Comparison of ENCODE assay signal across 8 cellular contexts in genomic region chr9:132214027-132214622, GRCh38. TPM values are rescaled to one million over a fixed set of nuclear protein-coding genes. Genes with fewer than 3 reads are reported as not detected.
DNase-seq lines count a peak whose midpoint lies in the region; ATAC-seq and TF ChIP-seq lines count a peak whose summit lies in the region.

No MANE protein-coding gene starts in this region.

- peak overlapping the region; percentile 59 to 90 (median 81) for H3K27ac Mint-ChIP-seq in brain
- no peak overlapping the region for H3K27ac Mint-ChIP-seq in activated T-helper 1 cell treated with anti-CD3 and anti-CD28 coated beads, Interleukin-12 subunit alpha, Interleukin-12 subunit beta, Interleukin-2, Interleukin-4 antibody, amounts not matched to agents 30 ng/mL and 10 ng/mL and 1 ng/mL, durations not matched to agents 14 hours and 24 hours and 36 hours

- no peaks in the 10 kb centered on the region for H3K9me3 ChIP-seq in MG63
- H3K9me3 ChIP-seq in thoracic aorta = no peaks in the 10 kb centered on the region

- no peaks in the 10 kb centered on the region for H3K36me3 ChIP-seq in MG63
- H3K36me3 ChIP-seq in thoracic aorta = no peaks in the 10 kb centered on the region

- peaks cover 3% of the 10 kb centered on the region for H3K27me3 Mint-ChIP-seq in brain
- peaks cover 5% of the 10 kb centered on the region for H3K27me3 Mint-ChIP-seq in activated T-helper 1 cell treated with anti-CD3 and anti-CD28 coated beads, Interleukin-12 subunit alpha, Interleukin-12 subunit beta, Interleukin-2, Interleukin-4 antibody, amounts not matched to agents 30 ng/mL and 10 ng/mL and 1 ng/mL, durations not matched to agents 14 hours and 24 hours and 36 hours (ENCODE audit: insufficient read depth)

- H3K9me3 Mint-ChIP-seq in brain = peaks cover 0 to 7% (median 0%) of the 10 kb centered on the region in 5 experiments
- H3K9me3 Mint-ChIP-seq in activated T-helper 1 cell treated with anti-CD3 and anti-CD28 coated beads, Interleukin-12 subunit alpha, Interleukin-12 subunit beta, Interleukin-2, Interleukin-4 antibody, amounts not matched to agents 30 ng/mL and 10 ng/mL and 1 ng/mL, durations not matched to agents 14 hours and 24 hours and 36 hours = no peaks in the 10 kb centered on the region

- H3K4me3 ChIP-seq in MG63 (no peak overlapping the region), thoracic aorta (peak overlapping the region; percentile 40)

- no peaks in the 10 kb centered on the region for H3K36me3 Mint-ChIP-seq in brain
- H3K36me3 Mint-ChIP-seq in activated T-helper 1 cell treated with anti-CD3 and anti-CD28 coated beads, Interleukin-12 subunit alpha, Interleukin-12 subunit beta, Interleukin-2, Interleukin-4 antibody, amounts not matched to agents 30 ng/mL and 10 ng/mL and 1 ng/mL, durations not matched to agents 14 hours and 24 hours and 36 hours (ENCODE audit: low read depth) = no peaks in the 10 kb centered on the region

- intact Hi-C loops in posterior vena cava (cut with DNase I) = no loop called here
- intact Hi-C loops in activated T-helper 1 cell treated with anti-CD3 and anti-CD28 coated beads, Interleukin-12 subunit alpha, Interleukin-12 subunit beta, Interleukin-2, Interleukin-4 antibody, amounts not matched to agents 30 ng/mL and 10 ng/mL and 1 ng/mL, durations not matched to agents 14 hours and 24 hours and 36 hours (cut with micrococcal nuclease) = no loop called here

- no peaks in the 10 kb centered on the region for H3K27me3 ChIP-seq in MG63
- H3K27me3 ChIP-seq in thoracic aorta (replicated peaks; ENCODE audit: insufficient read depth) = no peaks in the 10 kb centered on the region

- peak; percentile 95 for DNase-seq in AG08396 (ENCODE audit: low spot score)
- peak; percentile 95 for DNase-seq in MG63
- DNase-seq in islet precursor cell = peak; percentile 96
- DNase-seq in thoracic aorta (ENCODE audit: low spot score) = peak; percentile 57
- DNase-seq in DMS114 treated with DMSO at 0.1 percent for 48 hours (lab: John Stamatoyannopoulos, UW; ENCODE audit: unreplicated experiment) = no peak
- no peak for DNase-seq in posterior vena cava (ENCODE audit: low spot score)
- DNase-seq in activated T-helper 1 cell treated with anti-CD3 and anti-CD28 coated beads, Interleukin-12 subunit alpha, Interleukin-12 subunit beta, Interleukin-2, Interleukin-4 antibody, amounts not matched to agents 30 ng/mL and 10 ng/mL and 1 ng/mL, durations not matched to agents 14 hours and 24 hours and 36 hours (ENCODE audit: low spot score) = no peak

- peaks cover 30% of the 10 kb centered on the region for H3K4me1 Mint-ChIP-seq in brain
- H3K4me1 Mint-ChIP-seq in activated T-helper 1 cell treated with anti-CD3 and anti-CD28 coated beads, Interleukin-12 subunit alpha, Interleukin-12 subunit beta, Interleukin-2, Interleukin-4 antibody, amounts not matched to agents 30 ng/mL and 10 ng/mL and 1 ng/mL, durations not matched to agents 14 hours and 24 hours and 36 hours (ENCODE audit: low read depth) = no peaks in the 10 kb centered on the region

- peak; percentile 87 for ATAC-seq in thoracic aorta (ENCODE audit: insufficient number of reproducible peaks, low FRiP score, low read depth)

- H3K27ac ChIP-seq in thoracic aorta = no peak overlapping the region

- no peak for TF ChIP-seq CTCF in brain (conservative IDR thresholded peaks at IDR 0.05)
- no peak for TF ChIP-seq CTCF in thoracic aorta (IDR thresholded peaks at IDR 0.05)

- H3K4me1 ChIP-seq in thoracic aorta (ENCODE audit: control insufficient read depth in 1 of 2, low read depth in 2 of 2) = peaks cover 0 to 14% of the 10 kb centered on the region in 2 donors

- peak overlapping the region in 3 of 5 experiments; percentile 22 to 35 (median 27) for H3K4me3 Mint-ChIP-seq in brain
- no peak overlapping the region for H3K4me3 Mint-ChIP-seq in activated T-helper 1 cell treated with anti-CD3 and anti-CD28 coated beads, Interleukin-12 subunit alpha, Interleukin-12 subunit beta, Interleukin-2, Interleukin-4 antibody, amounts not matched to agents 30 ng/mL and 10 ng/mL and 1 ng/mL, durations not matched to agents 14 hours and 24 hours and 36 hours

RNA-seq across cellular contexts. Expression of gene NTNG2, which starts 52.3 kb away (rescaled TPM):
- total RNA-seq in MG63 (2014; rRNA removed; shearing (Covaris generic); ENCODE audit: low replicate concordance) = 0.10 and 0.27 TPM in 2 replicates
- 8.9 TPM for polyA plus RNA-seq in brain (ENCODE audit: insufficient read depth, low read depth, low replicate concordance)
- 1 to 10 TPM; 1.2 to 2.0 TPM for total RNA-seq in thoracic aorta
- 1 to 10 TPM; 3.4 to 5.0 TPM for total RNA-seq in posterior vena cava
- 4.6 and 6.2 TPM in 2 replicates for total RNA-seq in activated T-helper 1 cell treated with anti-CD3 and anti-CD28 coated beads, Interleukin-12 subunit alpha, Interleukin-12 subunit beta, Interleukin-2, Interleukin-4 antibody, amounts not matched to agents 30 ng/mL and 10 ng/mL and 1 ng/mL, durations not matched to agents 14 hours and 24 hours and 36 hours

Comparison
In these comparisons a context has a peak if more than half of its experiments do, and no peak if none do; other contexts are left out.
1. DNase-seq: peak in AG08396 (single experiment), MG63 (single experiment), islet precursor cell (single experiment) and thoracic aorta (single experiment); none in DMS114 treated with DMSO at 0.1 percent for 48 hours (single experiment), posterior vena cava (single experiment) and activated T-helper 1 cell treated with anti-CD3 and anti-CD28 coated beads, Interleukin-12 subunit alpha, Interleukin-12 subunit beta, Interleukin-2, Interleukin-4 antibody, amounts not matched to agents 30 ng/mL and 10 ng/mL and 1 ng/mL, durations not matched to agents 14 hours and 24 hours and 36 hours (single experiment).